In genomic region chr13:33722216-33722900, GRCh38 we compare ENCODE assay signal across 10 cellular contexts.
DNase-seq lines count a peak whose midpoint lies in the region; ATAC-seq and TF ChIP-seq lines count a peak whose summit lies in the region.
"Had no signal": no experiment of that assay in that cellular context is flagged by ENCODE, and none has a peak within 500 bp of the region (broad histone marks: within the 10 kb centered on the region; RNA-seq: fewer than 3 reads in every experiment).

No MANE protein-coding gene starts in this region.

- TF ChIP-seq POLR2A in gastrocnemius medialis (IDR thresholded peaks at IDR 0.05): no peak

- no peak overlapping the region for H3K4me3 ChIP-seq in KMS-11 (IDR thresholded peaks at IDR 0.05; ENCODE audit: insufficient read depth, low read depth, low read length)
- peak overlapping the region; percentile 42 for H3K4me3 ChIP-seq in coronary artery
- H3K4me3 ChIP-seq in gastrocnemius medialis: no peak overlapping the region
- H3K4me3 ChIP-seq in WERI-Rb-1 (ENCODE audit: low read depth, low read length): no peak overlapping the region
- H3K4me3 ChIP-seq: body of pancreas had no signal

- no peaks in the 10 kb centered on the region for H4K20me1 ChIP-seq in KMS-11 (ENCODE audit: insufficient read depth)

- H3K4me1 ChIP-seq in KMS-11 (ENCODE audit: low read depth, poor library complexity, severe bottlenecking) (peaks cover 28% of the 10 kb centered on the region), gastrocnemius medialis (peaks cover 13 to 23% of the 10 kb centered on the region in 2 donors)

- no peak overlapping the region for H3K27ac ChIP-seq in KMS-11
- peak overlapping the region; percentile 60 to 67 for H3K27ac ChIP-seq in coronary artery
- peak overlapping the region in 3 of 4 donors; percentile 22 to 44 (median 30) for H3K27ac ChIP-seq in gastrocnemius medialis
- H3K27ac ChIP-seq in WERI-Rb-1: no peak overlapping the region
- H3K27ac ChIP-seq: HL-60 had no signal

- H3K4me2 ChIP-seq in KMS-11: peak overlapping the region; percentile 33

- in situ Hi-C loops in gastrocnemius medialis (cut with MboI; ENCODE audit: low sequenced_read_pairs in 4 of 4): loop anchor here in 3 of 4 donors (10.0 to 25.0 kb wide), 3 partner anchors 178 to 1135 kb away; partner anchors contain the start of gene PDS5B (in 2 of the 3)

- H3K9me3 ChIP-seq in gastrocnemius medialis (no peaks in the 10 kb centered on the region), WERI-Rb-1 (ENCODE audit: severe bottlenecking) (no peaks in the 10 kb centered on the region)
- H3K9me3 ChIP-seq: body of pancreas had no signal

- TF ChIP-seq CTCF in KMS-11 (conservative IDR thresholded peaks at IDR 0.05; ENCODE audit: low read depth, low read length) (no peak), coronary artery (IDR thresholded peaks at IDR 0.05) (no peak), gastrocnemius medialis (IDR thresholded peaks at IDR 0.05 in 4 of 5, conservative IDR thresholded peaks at IDR 0.05 in 1 of 5) (no peak), WERI-Rb-1 (IDR thresholded peaks at IDR 0.05; ENCODE audit: low read depth, low read length) (no peak)

- intact Hi-C loops in gastrocnemius medialis (cut with DNase I; ENCODE audit: low total_unique reads): loop anchor here (5.0 kb wide), 2 partner anchors 495 to 1135 kb away; partner anchors contain the start of gene PDS5B

- H3K36me3 ChIP-seq in KMS-11 (ENCODE audit: insufficient read depth) (no peaks in the 10 kb centered on the region), gastrocnemius medialis (no peaks in the 10 kb centered on the region), WERI-Rb-1 (no peaks in the 10 kb centered on the region)

- H2AFZ ChIP-seq in KMS-11 (ENCODE audit: low read depth): peak overlapping the region; percentile 42; the same call in 1 of the 2 replicates

- no peaks in the 10 kb centered on the region for H3K27me3 ChIP-seq in KMS-11 (ENCODE audit: insufficient read depth, low read depth)
- no peaks in the 10 kb centered on the region for H3K27me3 ChIP-seq in gastrocnemius medialis
- H3K27me3 ChIP-seq in WERI-Rb-1 (ENCODE audit: insufficient read depth, low read depth, severe bottlenecking): no peaks in the 10 kb centered on the region
- H3K27me3 ChIP-seq: body of pancreas had no signal

- H3K79me2 ChIP-seq in KMS-11 (ENCODE audit: insufficient read depth, low read depth): no peaks in the 10 kb centered on the region

- no peak for DNase-seq in coronary artery (ENCODE audit: low spot score)
- no peak for DNase-seq in gastrocnemius medialis
- DNase-seq in WERI-Rb-1: no peak
- DNase-seq in glomerular visceral epithelial cell (ENCODE audit: extremely low spot score): no peak
- no peak for DNase-seq in cerebellum (ENCODE audit: low spot score)
- DNase-seq: body of pancreas had no signal

- ATAC-seq in GM18909 (IDR thresholded peaks at IDR 0.05; ENCODE audit: poor library complexity, unreplicated experiment): peak; percentile 43
- no peak for ATAC-seq in gastrocnemius medialis
- ATAC-seq in HG03139 (IDR thresholded peaks at IDR 0.05; ENCODE audit: unreplicated experiment): no peak
- ATAC-seq: body of pancreas had no signal

- no peak overlapping the region for H3K9ac ChIP-seq in KMS-11

Comparison
In these comparisons a context has a peak if more than half of its experiments do, and no peak if none do; other contexts are left out.
1. H3K27ac ChIP-seq: peak in coronary artery (2 of 2) and gastrocnemius medialis (3 of 4); none in KMS-11 (single experiment) and WERI-Rb-1 (single experiment).